ENCODE assay signal across 1 cellular context in the genomic region with DNA sequence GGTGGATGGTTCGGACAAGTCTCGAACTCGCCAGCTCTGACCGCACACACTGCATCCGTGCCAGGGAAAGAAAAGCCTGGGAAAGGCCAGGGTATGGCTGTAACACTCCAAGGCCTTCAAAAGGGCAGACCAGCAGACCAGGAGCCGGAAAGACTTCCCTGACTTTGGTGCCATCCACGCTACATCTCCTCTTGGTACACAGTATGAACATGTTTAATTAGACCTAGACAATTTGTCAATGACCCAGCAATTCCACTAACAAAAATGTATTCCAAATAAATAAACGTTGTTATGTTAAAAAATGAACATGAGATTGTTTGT.
TF ChIP-seq lines count a peak whose summit lies in the region.

No MANE protein-coding gene starts in this region.

TF ChIP-seq in GM12878, 131 proteins besides CTCF, POLR2A, EP300 and RAD21:
- TF ChIP-seq EED (IDR thresholded peaks at IDR 0.05; ENCODE audit: low read depth) (peak; percentile 5; the same call in 1 of the 2 replicates), IKZF2 (IDR thresholded peaks at IDR 0.05) (peak; percentile 29 to 50; a peak in 1 of 4 replicates), GATAD2B (conservative IDR thresholded peaks at IDR 0.05; ENCODE audit: low read depth) (peak; percentile 71), RAD51 (IDR thresholded peaks at IDR 0.05) (no peak), IKZF1 (conservative IDR thresholded peaks at IDR 0.05) (peak; percentile 1; the same call in 1 of the 2 replicates), KDM1A (IDR thresholded peaks at IDR 0.05; ENCODE audit: borderline replicate concordance) (no peak)
- TF ChIP-seq, protein P1, sequence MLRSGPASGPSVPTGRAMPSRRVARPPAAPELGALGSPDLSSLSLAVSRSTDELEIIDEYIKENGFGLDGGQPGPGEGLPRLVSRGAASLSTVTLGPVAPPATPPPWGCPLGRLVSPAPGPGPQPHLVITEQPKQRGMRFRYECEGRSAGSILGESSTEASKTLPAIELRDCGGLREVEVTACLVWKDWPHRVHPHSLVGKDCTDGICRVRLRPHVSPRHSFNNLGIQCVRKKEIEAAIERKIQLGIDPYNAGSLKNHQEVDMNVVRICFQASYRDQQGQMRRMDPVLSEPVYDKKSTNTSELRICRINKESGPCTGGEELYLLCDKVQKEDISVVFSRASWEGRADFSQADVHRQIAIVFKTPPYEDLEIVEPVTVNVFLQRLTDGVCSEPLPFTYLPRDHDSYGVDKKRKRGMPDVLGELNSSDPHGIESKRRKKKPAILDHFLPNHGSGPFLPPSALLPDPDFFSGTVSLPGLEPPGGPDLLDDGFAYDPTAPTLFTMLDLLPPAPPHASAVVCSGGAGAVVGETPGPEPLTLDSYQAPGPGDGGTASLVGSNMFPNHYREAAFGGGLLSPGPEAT (IDR thresholded peaks at IDR 0.05; ENCODE audit: low read depth) = 0 out of 2 replicates have a peak, but pooled peaks have one; percentile 60
